In the genomic region with DNA sequence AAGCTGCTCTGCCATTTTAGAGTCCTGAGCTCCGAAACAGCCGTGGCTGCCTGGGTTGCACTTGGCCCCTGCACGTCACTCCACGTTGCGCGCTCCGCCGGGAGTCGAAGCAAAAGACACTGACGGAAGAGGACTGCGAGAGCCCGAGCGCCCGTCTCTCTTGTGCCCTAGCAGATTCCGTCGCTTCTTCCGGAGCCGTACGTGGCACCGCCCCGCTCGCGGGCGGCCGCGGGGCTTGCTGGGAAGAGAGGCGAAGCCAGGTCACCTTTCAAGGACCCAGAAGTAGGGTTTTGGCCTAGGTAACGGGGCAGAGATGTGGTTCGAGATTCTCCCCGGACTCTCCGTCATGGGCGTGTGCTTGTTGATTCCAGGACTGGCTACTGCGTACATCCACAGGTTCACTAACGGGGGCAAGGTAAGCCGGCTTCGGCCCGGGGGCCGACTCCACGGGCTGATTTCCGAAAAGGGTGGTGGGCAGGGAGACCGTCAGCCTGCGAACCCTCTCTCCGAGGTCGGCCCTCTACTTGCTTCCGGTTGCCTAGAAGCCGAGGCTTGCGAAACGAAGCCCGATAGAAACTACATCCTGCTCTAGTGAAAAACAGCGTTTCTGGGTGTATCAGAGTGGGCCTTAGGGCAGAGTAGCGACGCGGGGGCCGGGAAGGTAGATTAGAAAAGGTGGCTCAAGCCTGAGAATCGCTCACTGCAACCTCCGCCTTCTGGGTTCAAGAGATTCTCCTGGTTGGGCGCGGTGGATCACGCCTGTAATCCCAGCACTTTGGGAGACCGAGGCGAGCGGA, we compare ENCODE assay signal across 8 cellular contexts. TPM values are rescaled to one million over a fixed set of nuclear protein-coding genes. Genes with fewer than 3 reads are reported as not detected.
DNase-seq lines count a peak whose midpoint lies in the region; ATAC-seq and TF ChIP-seq lines count a peak whose summit lies in the region.

A gene (plus strand): TSS at position 234 of the 797 bp plus-strand sequence. CDS start 80 bp downstream, at position 314.
A gene (minus strand): TSS at position 135 of the 797 bp plus-strand sequence. CDS start 120 bp downstream, at position 15.

- no peaks in the 10 kb centered on the region for H3K27me3 ChIP-seq in right atrium auricular region
- no peaks in the 10 kb centered on the region for H3K27me3 ChIP-seq in vagina

- H3K9me3 ChIP-seq in right atrium auricular region (no peaks in the 10 kb centered on the region), vagina (no peaks in the 10 kb centered on the region)

- TF ChIP-seq CTCF in right atrium auricular region (IDR thresholded peaks at IDR 0.05), result no peak
- no peak for TF ChIP-seq CTCF in vagina (IDR thresholded peaks at IDR 0.05)

- ATAC-seq in GM18499 (IDR thresholded peaks at IDR 0.05; ENCODE audit: insufficient read depth, unreplicated experiment) (peak; percentile 75), HG02885 (IDR thresholded peaks at IDR 0.05; ENCODE audit: poor library complexity, unreplicated experiment) (peak; percentile 92)

- peak within 1 kb of the TSS; percentile 49 to 59 for H3K4me3 ChIP-seq in right atrium auricular region
- peak within 1 kb of the TSS; percentile 54 to 67 for H3K4me3 ChIP-seq in vagina

- H3K4me1 ChIP-seq in right atrium auricular region, result peaks cover 0 to 7% of the 10 kb centered on the region in 2 donors
- H3K4me1 ChIP-seq in vagina, result peaks cover 13% of the 10 kb centered on the region

- peak in 1 of 2 donors; percentile 65 for TF ChIP-seq POLR2A in vagina (IDR thresholded peaks at IDR 0.05)

- H3K36me3 ChIP-seq in right atrium auricular region (peaks cover 6% of the 10 kb centered on the region), vagina (peaks cover 0 to 3% of the 10 kb centered on the region in 2 donors)

- intact Hi-C loops in T-helper 2 cell treated with Interferon-gamma antibody and Interleukin-4, amounts not matched to agents 100 ng/mL and 5 ng/mL, for 36 hours (cut with micrococcal nuclease), result loop anchor here (1.0 to 10.0 kb wide), 9 partner anchors 15 to 403 kb away; a partner anchor contains a TSS
- intact Hi-C loops in vagina (cut with DNase I), result no loop called here

- DNase-seq in NCI-H187 treated with DMSO at 0.1 percent for 48 hours (lab: John Stamatoyannopoulos, UW), result peak; percentile 74
- peak; percentile 5 to 88 (median 72) for DNase-seq in anterior cingulate cortex (lab: John Stamatoyannopoulos, UW)
- DNase-seq in right atrium auricular region (ENCODE audit: low spot score), result peak; percentile 85
- DNase-seq in putamen (ENCODE audit: low spot score), result peak; percentile 83
- peak in 1 of 2 donors; percentile 90 for DNase-seq in vagina (ENCODE audit: extremely low spot score in 2 of 2)

- peak within 1 kb of the TSS; percentile 87 to 88 for H3K27ac ChIP-seq in right atrium auricular region
- peak within 1 kb of the TSS; percentile 83 for H3K27ac ChIP-seq in vagina

RNA-seq across cellular contexts. Expression of the first gene that starts in this region (rescaled TPM):
- 104 and 106 TPM in 2 replicates for total RNA-seq in T-helper 2 cell treated with Interferon-gamma antibody and Interleukin-4, amounts not matched to agents 100 ng/mL and 5 ng/mL, for 36 hours
- 100 to 1,000 TPM; 202 to 222 TPM for total RNA-seq in right atrium auricular region
- 25.8 TPM for total RNA-seq in vagina

RNA-seq across cellular contexts. Expression of the second gene that starts in this region (rescaled TPM):
- total RNA-seq in T-helper 2 cell treated with Interferon-gamma antibody and Interleukin-4, amounts not matched to agents 100 ng/mL and 5 ng/mL, for 36 hours, result 27.9 and 29.9 TPM in 2 replicates
- 10 to 100 TPM in 1 of 2 donors, 1 to 10 TPM in 1; 9.8 to 10.6 TPM for total RNA-seq in right atrium auricular region
- 11.8 TPM for total RNA-seq in vagina
